ENCODE assay signal across 35 cellular contexts in the genomic region with DNA sequence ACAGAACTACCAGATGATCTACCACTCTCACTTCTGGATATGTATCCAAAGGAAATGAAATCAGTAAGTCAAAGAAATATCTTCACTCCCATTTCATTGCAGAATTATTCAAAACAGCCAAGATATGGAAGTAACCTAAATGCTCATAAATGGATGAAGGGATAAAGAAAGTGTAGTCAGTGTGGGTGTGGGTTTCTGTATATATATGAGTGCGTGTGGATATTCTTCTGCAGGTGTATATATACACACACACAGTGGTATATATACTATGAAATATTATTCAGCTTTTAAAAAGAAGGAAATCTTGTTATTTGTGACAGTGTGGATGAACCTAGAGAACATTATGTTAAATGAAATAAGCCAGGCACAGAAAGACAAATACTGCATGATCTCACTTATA.
"Had no signal": no experiment of that assay in that cellular context is flagged by ENCODE, and none has a peak within 500 bp of the region (broad histone marks: within the 10 kb centered on the region; RNA-seq: fewer than 3 reads in every experiment).

No MANE protein-coding gene starts in this region.

- H3K9me3 ChIP-seq: MG63 had no signal

- H3K4me3 ChIP-seq: MG63 had no signal

- DNase-seq: Karpas-422, Kasumi-1, MG63, MM.1S, MV-4-11, NCI-H1048, NCI-H1092, NCI-H1092 treated with DMSO at 0.1 percent for 48 hours, NCI-H1105, NCI-H1105 treated with DMSO at 0.1 percent for 48 hours, NCI-H1417, NCI-H1417 treated with DMSO at 0.1 percent for 48 hours, NCI-H1436, NCI-H1436 treated with DMSO at 0.1 percent for 48 hours, NCI-H146, NCI-H1694, NCI-H1694 treated with DMSO at 0.1 percent for 48 hours, NCI-H187, NCI-H187 treated with DMSO at 0.1 percent for 48 hours, NCI-H1930, NCI-H2029, NCI-H2029 treated with DMSO at 0.1 percent for 48 hours, NCI-H2081, NCI-H2081 treated with DMSO at 0.1 percent for 48 hours, NCI-H2107, NCI-H2171, NCI-H2171 treated with DMSO at 0.1 percent for 48 hours, NCI-H2227 treated with DMSO at 0.1 percent for 48 hours, NCI-H226, NCI-H345, NCI-H446, NCI-H446 treated with DMSO at 0.1 percent for 48 hours, NCI-H510A, NCI-H510A treated with DMSO at 0.1 percent for 48 hours, NCI-H524 had no signal

- H3K27me3 ChIP-seq: MG63 had no signal

- H3K36me3 ChIP-seq: MG63 had no signal
